9 cellular contexts compared by ENCODE assay signal in the genomic region with DNA sequence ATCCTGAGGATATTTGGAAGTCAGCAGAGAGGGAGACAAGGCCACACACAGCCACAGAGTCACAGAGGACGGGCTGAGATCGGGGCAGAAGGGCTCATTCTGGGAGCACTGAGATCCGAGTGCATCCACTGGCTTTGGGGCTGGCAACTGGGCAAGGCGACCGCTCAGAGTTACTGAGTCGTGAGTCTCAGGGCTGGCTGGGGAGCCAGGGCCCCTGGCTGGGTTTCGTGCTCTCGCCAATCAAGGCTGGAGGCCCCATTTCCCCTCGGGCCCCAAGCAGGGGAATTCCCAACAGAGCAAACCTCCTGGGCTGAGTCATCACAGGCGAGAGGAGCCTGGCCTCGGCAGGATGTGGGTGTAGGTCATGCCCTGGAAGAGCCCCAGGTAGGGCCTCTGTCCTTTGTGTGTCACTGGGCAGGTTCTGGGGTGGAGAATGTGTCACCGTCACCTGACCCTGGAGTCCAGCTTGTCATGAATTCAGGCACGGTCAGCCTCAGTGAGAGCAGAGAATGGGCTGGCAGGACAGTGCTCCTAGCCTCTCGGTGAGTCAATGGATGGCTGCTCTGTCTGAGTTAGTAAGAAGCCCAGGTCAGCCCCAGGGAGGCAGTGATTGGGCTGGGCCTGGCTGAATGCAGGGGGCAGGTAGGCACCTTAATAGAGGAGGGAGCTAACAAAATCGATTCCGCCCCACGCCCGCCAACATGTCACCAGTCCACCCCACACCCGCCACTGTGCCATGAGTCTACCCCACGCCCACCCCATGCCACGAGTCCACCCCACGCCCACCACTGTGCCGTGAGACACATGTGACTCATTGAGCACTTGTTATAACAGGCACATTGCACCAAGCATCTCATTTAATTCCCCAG. TPM values are rescaled to one million over a fixed set of nuclear protein-coding genes. Genes with fewer than 3 reads are reported as not detected.
DNase-seq lines count a peak whose midpoint lies in the region; ATAC-seq and TF ChIP-seq lines count a peak whose summit lies in the region.
"Had no signal": no experiment of that assay in that cellular context is flagged by ENCODE, and none has a peak within 500 bp of the region (broad histone marks: within the 10 kb centered on the region; RNA-seq: fewer than 3 reads in every experiment).

No MANE protein-coding gene starts in this region.

- H3K27ac Mint-ChIP-seq in activated T-cell treated with anti-CD3 and anti-CD28 coated beads, Interleukin-2, amount 50 U/mL, for 72 hours: peak overlapping the region; percentile 99

- H3K9me3 ChIP-seq in OCI-LY7 (ENCODE audit: low read length) (no peaks in the 10 kb centered on the region), skeletal muscle satellite cell (replicated peaks; ENCODE audit: low read length) (no peaks in the 10 kb centered on the region)
- H3K9me3 ChIP-seq: thyroid gland had no signal

- H2AFZ ChIP-seq in OCI-LY7 (ENCODE audit: low read length): peak overlapping the region; percentile 17; the same call in 1 of the 2 replicates

- H3K4me1 ChIP-seq in OCI-LY7 (ENCODE audit: insufficient read depth, low read length, poor library complexity, severe bottlenecking) (peaks cover 99% of the 10 kb centered on the region), foreskin keratinocyte (peaks cover 14% of the 10 kb centered on the region), skeletal muscle satellite cell (ENCODE audit: control insufficient read depth, insufficient read depth, low read length) (peaks cover 34% of the 10 kb centered on the region)

- peak overlapping the region; percentile 85 to 87 for H3K4me3 Mint-ChIP-seq in activated T-cell treated with anti-CD3 and anti-CD28 coated beads, Interleukin-2, amount 50 U/mL, for 72 hours

- no peaks in the 10 kb centered on the region for H3K27me3 Mint-ChIP-seq in activated T-cell treated with anti-CD3 and anti-CD28 coated beads, Interleukin-2, amount 50 U/mL, for 72 hours (ENCODE audit: low read depth)

- BruUV-seq in OCI-LY7 (replicated peaks; lab: Mats Ljungman, UMichigan): no TSS peak

- peak overlapping the region; percentile 51 for H3K4me3 ChIP-seq in OCI-LY7 (ENCODE audit: low read depth, low read length, poor library complexity, severe bottlenecking)
- no peak overlapping the region for H3K4me3 ChIP-seq in skeletal muscle satellite cell (ENCODE audit: low read length)
- H3K4me3 ChIP-seq: thyroid gland had no signal

- ATAC-seq in GM18870 (IDR thresholded peaks at IDR 0.05; ENCODE audit: unreplicated experiment) (peak; percentile 79), HG02973 (IDR thresholded peaks at IDR 0.05; ENCODE audit: unreplicated experiment) (peak; percentile 62), foreskin keratinocyte (peak; percentile 87)
- peak; percentile 80 for ATAC-seq in activated T-cell treated with anti-CD3 and anti-CD28 coated beads, Interleukin-2, amount 50 U/mL, for 72 hours (replicated peaks in 1 of 2)

- H4K20me1 ChIP-seq in OCI-LY7 (ENCODE audit: insufficient read depth, low read length): no peaks in the 10 kb centered on the region

- peak; percentile 87 for DNase-seq in OCI-LY7 (ENCODE audit: low spot score)
- peak; percentile 95 to 98 for DNase-seq in activated T-cell treated with anti-CD3 and anti-CD28 coated beads, Interleukin-2, amount 50 U/mL, for 72 hours
- peak; percentile 96 to 98 for DNase-seq in foreskin keratinocyte
- DNase-seq in NCI-H1048 (lab: John Stamatoyannopoulos, UW): no peak
- DNase-seq in NCI-H1694 (lab: John Stamatoyannopoulos, UW): no peak

- peaks cover 6 to 10% of the 10 kb centered on the region in 2 donors for H3K36me3 Mint-ChIP-seq in activated T-cell treated with anti-CD3 and anti-CD28 coated beads, Interleukin-2, amount 50 U/mL, for 72 hours (ENCODE audit: insufficient read depth in 2 of 2)

- H3K4me2 ChIP-seq in OCI-LY7 (ENCODE audit: low read length) (peak overlapping the region; percentile 95), skeletal muscle satellite cell (ENCODE audit: low read length) (peak overlapping the region; percentile 46)

- H3K27ac ChIP-seq in OCI-LY7 (ENCODE audit: low read depth, low read length, poor library complexity, severe bottlenecking) (peak overlapping the region; percentile 92), foreskin keratinocyte (peak overlapping the region; percentile 71)
- H3K27ac ChIP-seq: thyroid gland had no signal

- CTCF ChIA-PET in OCI-LY7 (lab: Charles Lee; ENCODE audit: unreplicated experiment): interaction anchor here (1.2 to 1.7 kb wide), 4 partner anchors 8 to 20 kb away, joined by 3 to 5 read pairs (median 4); no protein-coding TSS in a partner anchor

- H3K36me3 ChIP-seq in OCI-LY7 (ENCODE audit: insufficient read depth, low read length): no peaks in the 10 kb centered on the region
- no peaks in the 10 kb centered on the region for H3K36me3 ChIP-seq in skeletal muscle satellite cell (ENCODE audit: insufficient read depth, low read length)
- H3K36me3 ChIP-seq: thyroid gland had no signal

- H3K9ac ChIP-seq in skeletal muscle satellite cell (ENCODE audit: low read depth, low read length): peak overlapping the region; percentile 32

- intact Hi-C loops in OCI-LY7 (cut with micrococcal nuclease; ENCODE audit: unreplicated experiment): loop anchor here (10.0 kb wide), 3 partner anchors 755 to 1705 kb away; a partner anchor contains a TSS

- H3K9me2 ChIP-seq in OCI-LY7 (ENCODE audit: insufficient read depth, low read length): no peaks in the 10 kb centered on the region

- H3K27me3 ChIP-seq in foreskin keratinocyte (no peaks in the 10 kb centered on the region), skeletal muscle satellite cell (ENCODE audit: control insufficient read depth, insufficient read depth, low read length) (peaks cover 28% of the 10 kb centered on the region)
- H3K27me3 ChIP-seq: thyroid gland had no signal

- H3K79me2 ChIP-seq in OCI-LY7 (ENCODE audit: insufficient read depth, low read depth, low read length): no peaks in the 10 kb centered on the region; the same call in 1 of the 2 replicates

- peaks cover 100% of the 10 kb centered on the region for H3K4me1 Mint-ChIP-seq in activated T-cell treated with anti-CD3 and anti-CD28 coated beads, Interleukin-2, amount 50 U/mL, for 72 hours (ENCODE audit: low read depth)

- no peak for TF ChIP-seq CTCF in OCI-LY7 (conservative IDR thresholded peaks at IDR 0.05; ENCODE audit: low read length)
- no peak for TF ChIP-seq CTCF in foreskin keratinocyte (conservative IDR thresholded peaks at IDR 0.05)

- no peaks in the 10 kb centered on the region for H3K9me3 Mint-ChIP-seq in activated T-cell treated with anti-CD3 and anti-CD28 coated beads, Interleukin-2, amount 50 U/mL, for 72 hours

- POLR2A ChIA-PET in OCI-LY7 (lab: Charles Lee): interaction anchor here (1.2 to 6.3 kb wide), 4 partner anchors 9 to 31 kb away, joined by 3 to 70 read pairs (median 12); a partner anchor contains a TSS

RNA-seq across cellular contexts. Expression of a gene that starts 16.9 kb away (rescaled TPM):
- 15.0 and 21.7 TPM in 2 replicates for total RNA-seq in OCI-LY7 (2014; rRNA removed; shearing (Covaris generic))
- total RNA-seq in OCI-LY7 (2022) (16.1 and 23.6 TPM in 2 replicates), foreskin keratinocyte (not detected in 2 replicates)
- total RNA-seq in activated T-cell treated with anti-CD3 and anti-CD28 coated beads, Interleukin-2, amount 50 U/mL, for 72 hours: 10 to 100 TPM; 43.3 to 45.6 TPM
- 0.03 TPM in 1 of 2 replicates, not detected in the other for polyA plus RNA-seq in foreskin keratinocyte
- 0.22 TPM in 1 of 2 replicates, not detected in the other for total RNA-seq in skeletal muscle satellite cell (2012; rRNA removed)

RNA-seq across cellular contexts. Expression of a gene that starts 32.3 kb away (rescaled TPM):
- not detected in 2 replicates for total RNA-seq in OCI-LY7 (2014; rRNA removed; shearing (Covaris generic))
- total RNA-seq in OCI-LY7 (2022) (not detected in 2 replicates), foreskin keratinocyte (not detected in 2 replicates)
- total RNA-seq in activated T-cell treated with anti-CD3 and anti-CD28 coated beads, Interleukin-2, amount 50 U/mL, for 72 hours: not detected
- not detected in 2 replicates for polyA plus RNA-seq in foreskin keratinocyte
- total RNA-seq in skeletal muscle satellite cell (2012; rRNA removed): not detected in 2 replicates

RNA-seq across cellular contexts. Expression of a gene that starts 37.6 kb away (rescaled TPM):
- not detected in 2 replicates for total RNA-seq in OCI-LY7 (2014; rRNA removed; shearing (Covaris generic))
- total RNA-seq in OCI-LY7 (2022) (not detected in 2 replicates), foreskin keratinocyte (not detected in 2 replicates)
- 1 to 10 TPM; 1.6 to 2.2 TPM for total RNA-seq in activated T-cell treated with anti-CD3 and anti-CD28 coated beads, Interleukin-2, amount 50 U/mL, for 72 hours
- polyA plus RNA-seq in foreskin keratinocyte: not detected in 2 replicates
- not detected in 2 replicates for total RNA-seq in skeletal muscle satellite cell (2012; rRNA removed)
- total RNA-seq: thyroid gland had no signal

Comparison
In these comparisons a context has a peak if more than half of its experiments do, and no peak if none do; other contexts are left out.
1. DNase-seq: peak in OCI-LY7 (single experiment), activated T-cell treated with anti-CD3 and anti-CD28 coated beads, Interleukin-2, amount 50 U/mL, for 72 hours (2 of 2) and foreskin keratinocyte (2 of 2); none in NCI-H1048 (single experiment) and NCI-H1694 (single experiment).
2. RNA of a gene that starts 16.9 kb away (total RNA-seq): 43.3 to 45.6 TPM in activated T-cell treated with anti-CD3 and anti-CD28 coated beads, Interleukin-2, amount 50 U/mL, for 72 hours and 15.0 to 23.6 TPM in OCI-LY7; not detected in foreskin keratinocyte; every median in the first group is over 10 times any median in the second.
3. Peak in every context shown above with its lines, with median percentiles within 50 percentile points of each other: ATAC-seq.